ENCODE assay signal across 10 cellular contexts in the genomic region with DNA sequence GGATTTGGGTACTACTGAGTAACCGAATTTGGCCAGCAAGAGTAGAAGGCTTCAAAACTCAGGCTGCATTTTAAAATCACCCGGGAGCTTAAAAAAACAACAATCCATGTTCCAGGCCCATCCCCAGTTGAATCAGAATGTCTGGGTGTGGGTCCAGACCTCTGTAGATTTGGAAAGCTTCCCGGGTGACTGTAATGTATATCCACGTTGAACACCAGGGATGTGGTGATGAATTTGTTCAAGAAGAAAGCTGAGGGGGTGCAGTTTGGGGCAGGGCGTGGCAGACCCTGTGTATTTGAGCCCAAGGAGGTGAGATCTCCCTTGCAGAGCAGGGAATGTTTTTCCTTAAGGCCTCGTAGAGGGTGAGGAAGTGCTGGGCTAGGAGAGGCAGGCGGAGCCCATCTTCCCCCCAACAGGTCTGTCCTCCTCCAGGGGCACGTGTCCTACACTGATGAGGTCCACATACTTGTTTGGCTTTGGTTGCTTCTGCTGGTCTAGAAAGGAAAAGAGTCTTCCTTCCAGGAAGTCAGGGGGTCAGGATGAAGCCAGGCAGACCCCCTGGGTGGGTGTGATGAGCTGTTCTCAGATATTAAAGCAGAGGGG. TPM values are rescaled to one million over a fixed set of nuclear protein-coding genes. Genes with fewer than 3 reads are reported as not detected.
DNase-seq lines count a peak whose midpoint lies in the region; ATAC-seq, FAIRE-seq and TF ChIP-seq lines count a peak whose summit lies in the region.
"Had no signal": no experiment of that assay in that cellular context is flagged by ENCODE, and none has a peak within 500 bp of the region (broad histone marks: within the 10 kb centered on the region; RNA-seq: fewer than 3 reads in every experiment).

No MANE protein-coding gene starts in this region.

- CTCF ChIA-PET in HepG2 (lab: Yijun Ruan, JAX; ENCODE audit: low intra/inter-chr PET ratio, low total read pairs): no interaction called here
- CTCF ChIA-PET in T-cell (lab: Charles Lee): interaction anchor here in 1 of 2 donors (0.6 kb wide), 1 partner anchor 171 kb away, joined by 3 read pairs; no protein-coding TSS in a partner anchor

- H3K27me3 Mint-ChIP-seq in brain (peaks cover 4% of the 10 kb centered on the region), T-cell (peaks cover 30 to 37% of the 10 kb centered on the region in 2 donors)
- peaks cover 63% of the 10 kb centered on the region for H3K27me3 Mint-ChIP-seq in activated T-cell treated with anti-CD3 and anti-CD28 coated beads, Interleukin-2, amount 50 U/mL, for 24 hours

- peaks cover 30% of the 10 kb centered on the region for H3K36me3 Mint-ChIP-seq in brain
- H3K36me3 Mint-ChIP-seq in T-cell: no peaks in the 10 kb centered on the region
- no peaks in the 10 kb centered on the region for H3K36me3 Mint-ChIP-seq in activated T-cell treated with anti-CD3 and anti-CD28 coated beads, Interleukin-2, amount 50 U/mL, for 24 hours (ENCODE audit: low read depth)

- H3K36me3 ChIP-seq in HepG2 (replicated peaks in 1 of 2; ENCODE audit: control insufficient read depth in 1 of 2, insufficient read depth in 2 of 2, low read length in 2 of 2): peaks cover 4 to 28% of the 10 kb centered on the region in 2 experiments
- no peaks in the 10 kb centered on the region for H3K36me3 ChIP-seq in right lobe of liver
- H3K36me3 ChIP-seq: thyroid gland had no signal

- no peak for TF ChIP-seq RAD21 in HepG2 (CRISPR knock-in tag; IDR thresholded peaks at IDR 0.05)

- no peak for FAIRE-seq in HepG2 (lab: Jason Lieb, UNC)

- H3K9me3 ChIP-seq in HepG2 (ENCODE audit: low read length): no peaks in the 10 kb centered on the region
- no peaks in the 10 kb centered on the region for H3K9me3 ChIP-seq in right lobe of liver
- H3K9me3 ChIP-seq: thyroid gland had no signal

- H4K20me1 ChIP-seq in HepG2 (ENCODE audit: insufficient read depth, low read length): peaks cover 83% of the 10 kb centered on the region

- WGBS in HepG2 (ENCODE audit: low lambda C conversion rate): 95% methylated on average over 8 of the region's 8 CpGs
- WGBS in right lobe of liver (ENCODE audit: insufficient coverage, low coverage, low lambda C conversion rate, missing lambda C conversion rate): 26% methylated on average over 2 of the region's 8 CpGs

- ATAC-seq in HepG2: no peak
- ATAC-seq in right lobe of liver: no peak
- no peak for ATAC-seq in T-cell (replicated peaks in 1 of 4)
- no peak for ATAC-seq in HG02970 (IDR thresholded peaks at IDR 0.05; ENCODE audit: low FRiP score, unreplicated experiment)
- ATAC-seq: activated CD4-positive, alpha-beta T cell treated with anti-CD3 and anti-CD28 coated beads for 36 hours had no signal

- in situ Hi-C loops in HepG2 (cut with HindIII; ENCODE audit: extremely low pct_ligation_motif_present, low pct_unique_long_range_greater_than_20kb): no loop called here

- H3K4me3 ChIP-seq in HepG2 (replicated peaks in 1 of 3; ENCODE audit: insufficient read depth in 1 of 3, low read depth in 2 of 3, low read length in 3 of 3) (no peak overlapping the region), right lobe of liver (no peak overlapping the region)
- H3K4me3 ChIP-seq: thyroid gland had no signal

- H3K27ac ChIP-seq in HepG2 (ENCODE audit: extremely low read length, insufficient read depth, low read length): no peak overlapping the region
- H3K27ac ChIP-seq in right lobe of liver: no peak overlapping the region
- H3K27ac ChIP-seq: thyroid gland had no signal

- no peak for TF ChIP-seq CTCF in HepG2 (CRISPR knock-in tag; IDR thresholded peaks at IDR 0.05)
- no peak for TF ChIP-seq CTCF in right lobe of liver (IDR thresholded peaks at IDR 0.05)
- TF ChIP-seq CTCF in brain (conservative IDR thresholded peaks at IDR 0.05): no peak

- peaks cover 0 to 21% (median 6%) of the 10 kb centered on the region in 5 experiments for H3K9me3 Mint-ChIP-seq in brain
- H3K9me3 Mint-ChIP-seq in T-cell: no peaks in the 10 kb centered on the region
- no peaks in the 10 kb centered on the region for H3K9me3 Mint-ChIP-seq in activated T-cell treated with anti-CD3 and anti-CD28 coated beads, Interleukin-2, amount 50 U/mL, for 24 hours

- H3K79me2 ChIP-seq in HepG2 (ENCODE audit: insufficient read depth, low read length): peaks cover 100% of the 10 kb centered on the region

- intact Hi-C loops in HepG2 (cut with micrococcal nuclease; ENCODE audit: unreplicated experiment): no loop called here
- intact Hi-C loops in right lobe of liver (cut with DNase I): no loop called here

- peaks cover 86% of the 10 kb centered on the region for H3K4me1 Mint-ChIP-seq in brain
- H3K4me1 Mint-ChIP-seq in T-cell: peaks cover 0 to 7% (median 4%) of the 10 kb centered on the region in 3 donors
- peaks cover 3% of the 10 kb centered on the region for H3K4me1 Mint-ChIP-seq in activated T-cell treated with anti-CD3 and anti-CD28 coated beads, Interleukin-2, amount 50 U/mL, for 24 hours (ENCODE audit: low read depth)
- H3K4me1 Mint-ChIP-seq: activated CD4-positive, alpha-beta T cell treated with anti-CD3 and anti-CD28 coated beads for 36 hours had no signal

- no peaks in the 10 kb centered on the region; a peak in 1 of 5 replicates for H3K27me3 ChIP-seq in HepG2 (ENCODE audit: control insufficient read depth in 1 of 2, insufficient read depth in 2 of 2, low read length in 2 of 2)
- no peaks in the 10 kb centered on the region for H3K27me3 ChIP-seq in right lobe of liver
- H3K27me3 ChIP-seq: thyroid gland had no signal

- no peak overlapping the region for H3K9ac ChIP-seq in HepG2 (ENCODE audit: insufficient read depth, low read depth, low read length)

- no TSS peak for BruUV-seq in HepG2 (replicated peaks; lab: Mats Ljungman, UMichigan)

- DNase-seq in HepG2 (ENCODE audit: low spot score) (no peak), right lobe of liver (no peak), iris pigment epithelial cell (ENCODE audit: low read depth) (peak; percentile 65), T-cell (no peak), D341Med (ENCODE audit: low spot score) (no peak)
- no peak for DNase-seq in activated T-cell treated with anti-CD3 and anti-CD28 coated beads, Interleukin-2, amount 50 U/mL, for 24 hours
- DNase-seq: activated CD4-positive, alpha-beta T cell treated with anti-CD3 and anti-CD28 coated beads for 36 hours; thyroid gland had no signal

- H3K4me2 ChIP-seq in HepG2 (ENCODE audit: low read depth, low read length): no peak overlapping the region

- H3K4me3 Mint-ChIP-seq in brain: peak overlapping the region in 1 of 5 experiments; percentile 51
- H3K4me3 Mint-ChIP-seq in T-cell: no peak overlapping the region
- no peak overlapping the region for H3K4me3 Mint-ChIP-seq in activated T-cell treated with anti-CD3 and anti-CD28 coated beads, Interleukin-2, amount 50 U/mL, for 24 hours
- H3K4me3 Mint-ChIP-seq: activated CD4-positive, alpha-beta T cell treated with anti-CD3 and anti-CD28 coated beads for 36 hours had no signal

- H3K4me1 ChIP-seq in HepG2 (ENCODE audit: insufficient read depth, low read length) (peaks cover 84% of the 10 kb centered on the region), right lobe of liver (peaks cover 0 to 25% (median 7%) of the 10 kb centered on the region in 4 donors)

- TF ChIP-seq EP300 in HepG2 (IDR thresholded peaks at IDR 0.05; ENCODE audit: low read depth in 2 of 2, low read length in 2 of 2) (no peak), HepG2 (CRISPR knock-in tag; IDR thresholded peaks at IDR 0.05; ENCODE audit: borderline replicate concordance) (no peak)

- H3K27ac Mint-ChIP-seq in brain: peak overlapping the region in 4 of 5 experiments; percentile 37 to 98 (median 54)
- H3K27ac Mint-ChIP-seq in T-cell: no peak overlapping the region
- no peak overlapping the region for H3K27ac Mint-ChIP-seq in activated T-cell treated with anti-CD3 and anti-CD28 coated beads, Interleukin-2, amount 50 U/mL, for 24 hours
- H3K27ac Mint-ChIP-seq: activated CD4-positive, alpha-beta T cell treated with anti-CD3 and anti-CD28 coated beads for 36 hours had no signal

- POLR2A ChIA-PET in HepG2 (lab: Yijun Ruan, JAX): interaction anchor here (1.0 to 8.7 kb wide), 3 partner anchors 19 to 48 kb away, joined by 3 to 53 read pairs (median 4); no protein-coding TSS in a partner anchor
- POLR2A ChIA-PET in T-cell (lab: Charles Lee): no interaction called here

- H2AFZ ChIP-seq in HepG2 (ENCODE audit: low read length): no peak overlapping the region

- TF ChIP-seq POLR2A in HepG2 (IDR thresholded peaks at IDR 0.05; ENCODE audit: insufficient read depth in 1 of 2, low read depth in 2 of 2, low read length in 2 of 2) (0 out of 4 replicates have a peak, but pooled peaks of 1 of the 2 experiments have one; percentile 29), right lobe of liver (IDR thresholded peaks at IDR 0.05) (no peak)

TF ChIP-seq in HepG2, 621 proteins besides CTCF, POLR2A, EP300 and RAD21:
- TF ChIP-seq AKAP8 (CRISPR knock-in tag; IDR thresholded peaks at IDR 0.05): peak; percentile 19; the same call in 1 of the 2 replicates
- no peak for TF ChIP-seq ZNF777 (CRISPR knock-in tag; IDR thresholded peaks at IDR 0.05)

RNA-seq across cellular contexts. Expression of a gene that starts 5.8 kb away (rescaled TPM):
- total RNA-seq in HepG2 (2016; rRNA removed; fragmentation: Illumina TruSeq; extraction: Trizol) (34.6 and 44.3 TPM in 2 replicates), right lobe of liver (10 to 100 TPM; 18.8 to 30.4 (median 26.3) TPM), T-cell (1 to 10 TPM in 1 of 5 donors, under 1 TPM in 4; 0.14 to 1.3 (median 0.50) TPM)
- total RNA-seq in HepG2 (2016; cell fraction: cytosol; rRNA removed; fragmentation: Illumina TruSeq; extraction: Trizol; ENCODE audit: low read depth): 10.1 and 13.4 TPM in 2 replicates
- 33.4 and 38.6 TPM in 2 replicates for total RNA-seq in HepG2 (2016; cell fraction: insoluble cytoplasmic fraction; rRNA removed; fragmentation: Illumina TruSeq; extraction: Trizol)
- 23.4 and 24.2 TPM in 2 replicates for total RNA-seq in HepG2 (2016; cell fraction: membrane; rRNA removed; fragmentation: Illumina TruSeq; extraction: Trizol)
- total RNA-seq in HepG2 (2016; cell fraction: nucleus; rRNA removed; fragmentation: Illumina TruSeq; extraction: Trizol): 29.3 and 37.6 TPM in 2 replicates
- polyA plus RNA-seq in HepG2 (2011; rRNA removed) (99.1 and 101 TPM in 2 replicates), brain (ENCODE audit: insufficient read depth, low read depth, low replicate concordance) (78.4 TPM)
- polyA plus RNA-seq in HepG2 (2011; cell fraction: cytosol; rRNA removed): 62.2 and 70.2 TPM in 2 replicates
- polyA plus RNA-seq in HepG2 (2011; cell fraction: nucleus; rRNA removed): 57.3 and 58.3 TPM in 2 replicates
- polyA plus RNA-seq in HepG2 (2012): 54.2 and 63.2 TPM in 2 replicates
- polyA plus RNA-seq in HepG2 (2016; cell fraction: cytosol; fragmentation: Illumina TruSeq; extraction: Trizol; ENCODE audit: low read depth): 12.1 and 15.0 TPM in 2 replicates
- 41.4 and 47.1 TPM in 2 replicates for polyA plus RNA-seq in HepG2 (2016; cell fraction: insoluble cytoplasmic fraction; fragmentation: Illumina TruSeq; extraction: Trizol; ENCODE audit: low read depth)
- polyA plus RNA-seq in HepG2 (2016; cell fraction: membrane; fragmentation: Illumina TruSeq; extraction: Trizol; ENCODE audit: low read depth): 16.0 and 16.3 TPM in 2 replicates
- polyA plus RNA-seq in HepG2 (2016; cell fraction: nucleus; fragmentation: Illumina TruSeq; extraction: Trizol; ENCODE audit: insufficient read depth, low read depth): 33.7 and 37.2 TPM in 2 replicates
- 50.3 and 196 TPM in 2 replicates for polyA minus RNA-seq in HepG2 (2011; rRNA and poly(A)+ RNA removed; ENCODE audit: low replicate concordance)
- polyA minus RNA-seq in HepG2 (2011; cell fraction: cytosol; rRNA and poly(A)+ RNA removed): 58.1 and 67.7 TPM in 2 replicates
- 92.1 and 100 TPM in 2 replicates for polyA minus RNA-seq in HepG2 (2011; cell fraction: nucleus; rRNA and poly(A)+ RNA removed)

Comparison
In these comparisons a context has a peak if more than half of its experiments do, and no peak if none do; other contexts are left out.
1. H3K27ac Mint-ChIP-seq: peak in brain (4 of 5); none in T-cell (0 of 2) and activated T-cell treated with anti-CD3 and anti-CD28 coated beads, Interleukin-2, amount 50 U/mL, for 24 hours (single experiment).
2. RNA of a gene that starts 5.8 kb away (total RNA-seq): 10.1 to 44.3 TPM in HepG2 and 18.8 to 30.4 TPM in right lobe of liver; 0.14 to 1.3 TPM in T-cell; every median in the first group is over 4 times any median in the second.